Comparison of ENCODE assay signal across 1 cellular context in genomic region chr1:23903754-23904153, GRCh38.
TF ChIP-seq lines count a peak whose summit lies in the region.

No MANE protein-coding gene starts in this region.

TF ChIP-seq in GM12878, 131 proteins besides CTCF, POLR2A, EP300 and RAD21:
- TF ChIP-seq JUNB (IDR thresholded peaks at IDR 0.05) (0 out of 2 replicates have a peak, but pooled peaks have one; percentile 4), POLR2AphosphoS5 (IDR thresholded peaks at IDR 0.05; ENCODE audit: low read length) (no peak)
